9 cellular contexts compared by ENCODE assay signal in genomic region chr21:38811257-38811656, GRCh38. TPM values are rescaled to one million over a fixed set of nuclear protein-coding genes. Genes with fewer than 3 reads are reported as not detected.
DNase-seq lines count a peak whose midpoint lies in the region; FAIRE-seq and TF ChIP-seq lines count a peak whose summit lies in the region.
"Had no signal": no experiment of that assay in that cellular context is flagged by ENCODE, and none has a peak within 500 bp of the region (broad histone marks: within the 10 kb centered on the region; RNA-seq: fewer than 3 reads in every experiment).

No MANE protein-coding gene starts in this region.

- no peak overlapping the region for H3K56ac ChIP-seq in H9 (ENCODE audit: insufficient read length, low read depth, low read length)

- H3K27me3 Mint-ChIP-seq in H9 (ENCODE audit: low read depth) (no peaks in the 10 kb centered on the region), nephron progenitor cell (ENCODE audit: low read depth, poor library complexity) (no peaks in the 10 kb centered on the region)
- H3K27me3 Mint-ChIP-seq in T-helper 2 cell treated with Interferon-gamma antibody and Interleukin-4, amounts not matched to agents 5 μg/mL and 100 μg/mL, for 36 hours (ENCODE audit: low read depth): no peaks in the 10 kb centered on the region

- H3T11ph ChIP-seq in H9 (ENCODE audit: low read length): no peak overlapping the region

- H3K9ac ChIP-seq in H9 (ENCODE audit: extremely low read depth, insufficient read length, low read length): no peak overlapping the region

- H2BK15ac ChIP-seq in H9 (ENCODE audit: low read depth, low read length): no peak overlapping the region

- peaks cover 22 to 32% of the 10 kb centered on the region in 2 donors for H3K36me3 ChIP-seq in small intestine (ENCODE audit: control insufficient read depth in 2 of 2, insufficient read depth in 2 of 2, low read length in 2 of 2)

- H3K9me3 ChIP-seq in H9 (ENCODE audit: control insufficient read depth, low read depth, low read length) (no peaks in the 10 kb centered on the region), small intestine (ENCODE audit: control insufficient read depth, low read depth) (no peaks in the 10 kb centered on the region)

- no peak overlapping the region for H4K5ac ChIP-seq in H9 (ENCODE audit: insufficient read length, low read depth, low read length)

- H3K4me1 Mint-ChIP-seq in H9 (peaks cover 71 to 77% of the 10 kb centered on the region in 2 experiments), nephron progenitor cell (peaks cover 41% of the 10 kb centered on the region)
- peaks cover 31% of the 10 kb centered on the region for H3K4me1 Mint-ChIP-seq in T-helper 2 cell treated with Interferon-gamma antibody and Interleukin-4, amounts not matched to agents 5 μg/mL and 100 μg/mL, for 36 hours (ENCODE audit: low read depth)

- H2BK12ac ChIP-seq in H9 (ENCODE audit: insufficient read length, low read depth, low read length): no peak overlapping the region

- peaks cover 24% of the 10 kb centered on the region for H3K4me1 ChIP-seq in H9 (ENCODE audit: insufficient read depth, low read length)
- H3K4me1 ChIP-seq in small intestine (ENCODE audit: control insufficient read depth in 2 of 2, insufficient read depth in 1 of 2, low read depth in 1 of 2, low read length in 1 of 2): peaks cover 0 to 9% of the 10 kb centered on the region in 2 donors

- H2AK5ac ChIP-seq in H9 (ENCODE audit: insufficient read length, low read length): no peak overlapping the region

- no peak overlapping the region for H2BK120ac ChIP-seq in H9 (ENCODE audit: low read depth, low read length, poor library complexity, severe bottlenecking)

- POLR2A ChIA-PET in GM10248 (lab: Yijun Ruan, JAX): no interaction called here

- DNase-seq in H9 (peak; percentile 28), T1000 (lab: John Stamatoyannopoulos, UW) (peak; percentile 66), fibroblast of pulmonary artery (ENCODE audit: low read depth) (peak; percentile 89), small intestine (no peak), nephron progenitor cell (no peak), GM10248 (ENCODE audit: extremely low spot score) (no peak)
- no peak for DNase-seq in T-helper 2 cell treated with Interferon-gamma antibody and Interleukin-4, amounts not matched to agents 5 μg/mL and 100 μg/mL, for 36 hours (ENCODE audit: low spot score)
- DNase-seq: activated gamma-delta T cell treated with Interleukin-2 at 50 U/mL for 16 hours; stimulated activated CD4-positive, alpha-beta T cell treated with anti-CD3 and anti-CD28 coated beads, Interleukin-2, amount 100 ng/mL, for 48 hours had no signal

- H3K4me3 Mint-ChIP-seq in H9 (peak overlapping the region; percentile 6 to 56; a peak in 2 of 5 replicates), nephron progenitor cell (no peak overlapping the region)
- no peak overlapping the region for H3K4me3 Mint-ChIP-seq in T-helper 2 cell treated with Interferon-gamma antibody and Interleukin-4, amounts not matched to agents 5 μg/mL and 100 μg/mL, for 36 hours

- H4K8ac ChIP-seq in H9 (replicated peaks; ENCODE audit: insufficient read length, low read depth, low read length): no peak overlapping the region

- H2BK5ac ChIP-seq in H9 (ENCODE audit: insufficient read length, low read length): no peak overlapping the region

- H3K23ac ChIP-seq in H9 (ENCODE audit: insufficient read length, low read depth, low read length): no peak overlapping the region

- peaks cover 37 to 58% (median 50%) of the 10 kb centered on the region in 3 experiments for H3K36me3 Mint-ChIP-seq in H9 (ENCODE audit: insufficient read depth in 1 of 3, low read depth in 3 of 3)
- peaks cover 75% of the 10 kb centered on the region for H3K36me3 Mint-ChIP-seq in T-helper 2 cell treated with Interferon-gamma antibody and Interleukin-4, amounts not matched to agents 5 μg/mL and 100 μg/mL, for 36 hours (ENCODE audit: low read depth)
- H3K36me3 Mint-ChIP-seq in nephron progenitor cell (ENCODE audit: low read depth): peaks cover 54% of the 10 kb centered on the region

- H3K4me3 ChIP-seq in fibroblast of pulmonary artery (replicated peaks; ENCODE audit: low read depth, low read length) (peak overlapping the region; percentile 24), small intestine (ENCODE audit: low read depth in 1 of 2, low read length in 2 of 2) (peak overlapping the region in 1 of 2 donors; percentile 35)

- H3K27me3 ChIP-seq in H9 (ENCODE audit: insufficient read depth, low read length) (no peaks in the 10 kb centered on the region), small intestine (ENCODE audit: control insufficient read depth in 2 of 2, insufficient read depth in 2 of 2, low read length in 2 of 2) (no peaks in the 10 kb centered on the region)

- WGBS in H9 (ENCODE audit: extremely low coverage, insufficient read length, low lambda C conversion rate): no CpG with 5 or more reads among the region's 8 CpGs
- 13 to 33% (median 18%) methylated on average over 8 of the region's 8 CpGs for WGBS in small intestine, 3 donors

- CTCF ChIA-PET in GM10248 (lab: Yijun Ruan, JAX): no interaction called here

- H3K23me2 ChIP-seq in H9 (ENCODE audit: insufficient read length, low read depth, low read length, poor library complexity, severe bottlenecking): peaks cover 11% of the 10 kb centered on the region

- H3K27ac Mint-ChIP-seq in H9 (peak overlapping the region; percentile 67 to 93 (median 90); a peak in 5 of 7 replicates), nephron progenitor cell (no peak overlapping the region)
- H3K27ac Mint-ChIP-seq in T-helper 2 cell treated with Interferon-gamma antibody and Interleukin-4, amounts not matched to agents 5 μg/mL and 100 μg/mL, for 36 hours: no peak overlapping the region

- H3K14ac ChIP-seq in H9 (ENCODE audit: insufficient read depth, low read length): no peak overlapping the region

- no peak for FAIRE-seq in small intestine (lab: Jason Lieb, UNC)

- H3K4ac ChIP-seq in H9 (ENCODE audit: low read depth, low read length): no peak overlapping the region

- no peak for TF ChIP-seq CTCF in H9 (conservative IDR thresholded peaks at IDR 0.05)
- no peak for TF ChIP-seq CTCF in fibroblast of pulmonary artery (IDR thresholded peaks at IDR 0.05; ENCODE audit: low read length, missing control alignments)
- TF ChIP-seq CTCF in nephron progenitor cell (IDR thresholded peaks at IDR 0.05): no peak
- no peak for TF ChIP-seq CTCF in GM10248 (IDR thresholded peaks at IDR 0.05; ENCODE audit: control extremely low read depth, extremely low read depth, low read depth, missing control alignments)

- no peaks in the 10 kb centered on the region; a peak in 1 of 5 replicates for H3K9me3 Mint-ChIP-seq in H9
- H3K9me3 Mint-ChIP-seq in T-helper 2 cell treated with Interferon-gamma antibody and Interleukin-4, amounts not matched to agents 5 μg/mL and 100 μg/mL, for 36 hours: no peaks in the 10 kb centered on the region
- H3K9me3 Mint-ChIP-seq in nephron progenitor cell: no peaks in the 10 kb centered on the region

- H3K79me2 ChIP-seq in H9 (ENCODE audit: insufficient read depth, low read length): peaks cover 23% of the 10 kb centered on the region; the same call in 1 of the 2 replicates

- no peak overlapping the region for H3K4me2 ChIP-seq in H9 (ENCODE audit: insufficient read depth, insufficient read length, low read length)

- H4K20me1 ChIP-seq in H9 (ENCODE audit: control insufficient read depth, insufficient read depth, insufficient read length): no peaks in the 10 kb centered on the region

- no peak overlapping the region for H2BK20ac ChIP-seq in H9 (ENCODE audit: low read depth, low read length, poor library complexity, severe bottlenecking)

- peaks cover 9% of the 10 kb centered on the region for H3K79me1 ChIP-seq in H9 (ENCODE audit: insufficient read depth, low read depth, low read length, poor library complexity, severe bottlenecking)

- no peak overlapping the region for H4K91ac ChIP-seq in H9 (ENCODE audit: insufficient read length, low read depth, low read length)

- H3K18ac ChIP-seq in H9 (ENCODE audit: insufficient read length, low read depth, low read length): no peak overlapping the region

- no peak overlapping the region for H2AFZ ChIP-seq in H9 (ENCODE audit: low read length)

- H3K27ac ChIP-seq in H9 (ENCODE audit: insufficient read length, low read depth, low read length): no peak overlapping the region
- peak overlapping the region; percentile 78 to 79 for H3K27ac ChIP-seq in small intestine (ENCODE audit: low read depth in 1 of 2, low read length in 1 of 2)

RNA-seq across cellular contexts. Expression of gene ETS2, which starts 5.5 kb away (rescaled TPM):
- total RNA-seq in H9 (2021): 32.7 and 35.3 TPM in 2 replicates
- polyA plus RNA-seq in small intestine: 100 to 1,000 TPM; 129 to 137 (median 133) TPM

Comparison
In these comparisons a context has a peak if more than half of its experiments do, and no peak if none do; other contexts are left out.
1. DNase-seq: peak in H9 (single experiment), T1000 (single experiment) and fibroblast of pulmonary artery (single experiment); none in small intestine (single experiment), T-helper 2 cell treated with Interferon-gamma antibody and Interleukin-4, amounts not matched to agents 5 μg/mL and 100 μg/mL, for 36 hours (single experiment), nephron progenitor cell (single experiment) and GM10248 (single experiment).
2. H3K27ac Mint-ChIP-seq: peak in H9 (3 of 3); none in T-helper 2 cell treated with Interferon-gamma antibody and Interleukin-4, amounts not matched to agents 5 μg/mL and 100 μg/mL, for 36 hours (single experiment) and nephron progenitor cell (single experiment).
3. H3K4me3 Mint-ChIP-seq: peak in H9 (2 of 2); none in T-helper 2 cell treated with Interferon-gamma antibody and Interleukin-4, amounts not matched to agents 5 μg/mL and 100 μg/mL, for 36 hours (single experiment) and nephron progenitor cell (single experiment).